Comparison of ENCODE assay signal across 1 cellular context in genomic region chr2:129043677-129044076, GRCh38.
DNase-seq lines count a peak whose midpoint lies in the region; ATAC-seq lines count a peak whose summit lies in the region.
"Not testable (repeated sequence)": the region's sequence is repeated elsewhere in the genome, so short reads cannot be mapped to it uniquely, and the experiment has no call there.

No MANE protein-coding gene starts in this region.

- intact Hi-C loops in Right ventricle myocardium inferior (cut with DNase I): not testable (repeated sequence)

- not testable (repeated sequence) for ATAC-seq in Right ventricle myocardium inferior

- peak; percentile 65 for DNase-seq in Right ventricle myocardium inferior (ENCODE audit: missing footprints)
